ENCODE assay signal across 1 cellular context in genomic region chr16:58317608-58318152, GRCh38.
TF ChIP-seq lines count a peak whose summit lies in the region.

No MANE protein-coding gene starts in this region.

TF ChIP-seq in K562, 482 proteins besides CTCF, POLR2A, EP300 and RAD21:
- no peak for TF ChIP-seq DIDO1 (tag; IDR thresholded peaks at IDR 0.05; ENCODE audit: low read depth)
- TF ChIP-seq ESRRB (CRISPR knock-in tag; IDR thresholded peaks at IDR 0.05; ENCODE audit: borderline replicate concordance): no peak
- no peak for TF ChIP-seq MIER1 (IDR thresholded peaks at IDR 0.05; ENCODE audit: low read depth)
- no peak for TF ChIP-seq HINFP (tag; conservative IDR thresholded peaks at IDR 0.05; ENCODE audit: low read depth)
- no peak for TF ChIP-seq MECOM (CRISPR knock-in tag; IDR thresholded peaks at IDR 0.05)
- no peak for TF ChIP-seq GABPB2 (CRISPR knock-in tag; conservative IDR thresholded peaks at IDR 0.05)
- no peak for TF ChIP-seq FOXA1 (IDR thresholded peaks at IDR 0.05; ENCODE audit: borderline replicate concordance)
- no peak for TF ChIP-seq FOXA3 (CRISPR knock-in tag; conservative IDR thresholded peaks at IDR 0.05 in 1 of 2, IDR thresholded peaks at IDR 0.05 in 1 of 2)
- no peak for TF ChIP-seq MXI1 (IDR thresholded peaks at IDR 0.05; ENCODE audit: low read depth, low read length)
- TF ChIP-seq ZNF609 (CRISPR knock-in tag; IDR thresholded peaks at IDR 0.05; ENCODE audit: borderline replicate concordance): no peak
- no peak for TF ChIP-seq C11orf30 (IDR thresholded peaks at IDR 0.05; ENCODE audit: low read depth)
- TF ChIP-seq HMBOX1 (IDR thresholded peaks at IDR 0.05): no peak
- no peak for TF ChIP-seq FOXP4 (CRISPR knock-in tag; IDR thresholded peaks at IDR 0.05; ENCODE audit: borderline replicate concordance)
- no peak for TF ChIP-seq ZFP30 (CRISPR knock-in tag; IDR thresholded peaks at IDR 0.05; ENCODE audit: borderline replicate concordance)
